ENCODE assay signal across 2 cellular contexts in the genomic region with DNA sequence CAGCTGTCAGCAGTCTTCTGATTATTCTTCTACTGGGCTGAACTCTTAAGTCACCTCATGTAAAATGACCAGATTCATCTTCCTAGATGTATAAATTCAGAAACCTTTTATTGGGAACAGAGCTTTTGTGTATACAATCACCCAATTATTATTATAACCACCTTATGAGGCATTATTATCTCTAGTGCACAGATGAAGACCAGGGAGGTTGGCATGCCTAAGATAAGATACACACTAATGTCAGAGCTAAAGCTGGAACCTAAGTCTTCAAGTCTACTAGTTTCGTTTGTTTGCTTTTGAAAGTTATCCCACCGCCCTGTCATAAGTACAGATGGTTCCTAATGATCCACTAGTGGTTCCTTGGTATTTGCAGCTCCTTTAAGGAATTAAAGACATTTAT.
A peak's percentile ranks its signal among the peaks of the same experiment; 100 is the strongest.
TF ChIP-seq lines count a peak whose summit lies in the region.

No MANE protein-coding gene starts in this region.

TF ChIP-seq in K562, 482 proteins besides CTCF, POLR2A, EP300 and RAD21:
- TF ChIP-seq TCF3 (CRISPR knock-in tag; IDR thresholded peaks at IDR 0.05) (peak; percentile 55), ARID1B (IDR thresholded peaks at IDR 0.05) (peak; percentile 52), TAL1 (IDR thresholded peaks at IDR 0.05) (peak; percentile 64), JUNB (CRISPR knock-in tag; conservative IDR thresholded peaks at IDR 0.05) (no peak), CBFA2T3 (IDR thresholded peaks at IDR 0.05) (peak; percentile 53), TAF9B (IDR thresholded peaks at IDR 0.05; ENCODE audit: partially characterized antibody) (no peak), CBFA2T2 (conservative IDR thresholded peaks at IDR 0.05) (peak; percentile 39; the same call in 1 of the 2 replicates)
TF ChIP-seq in K562: peak in this region for 5.

TF ChIP-seq in GM12891, 5 proteins besides CTCF, POLR2A, EP300 and RAD21:
- TF ChIP-seq POLR2AphosphoS5 (IDR thresholded peaks at IDR 0.05; ENCODE audit: low read depth, low read length) (no peak), SPI1 (IDR thresholded peaks at IDR 0.05; ENCODE audit: low read depth, low read length) (no peak), TAF1 (IDR thresholded peaks at IDR 0.05; ENCODE audit: low read depth, low read length) (no peak), PAX5 (IDR thresholded peaks at IDR 0.05; ENCODE audit: insufficient read depth, low read length, severe bottlenecking) (no peak)
